In the genomic region with DNA sequence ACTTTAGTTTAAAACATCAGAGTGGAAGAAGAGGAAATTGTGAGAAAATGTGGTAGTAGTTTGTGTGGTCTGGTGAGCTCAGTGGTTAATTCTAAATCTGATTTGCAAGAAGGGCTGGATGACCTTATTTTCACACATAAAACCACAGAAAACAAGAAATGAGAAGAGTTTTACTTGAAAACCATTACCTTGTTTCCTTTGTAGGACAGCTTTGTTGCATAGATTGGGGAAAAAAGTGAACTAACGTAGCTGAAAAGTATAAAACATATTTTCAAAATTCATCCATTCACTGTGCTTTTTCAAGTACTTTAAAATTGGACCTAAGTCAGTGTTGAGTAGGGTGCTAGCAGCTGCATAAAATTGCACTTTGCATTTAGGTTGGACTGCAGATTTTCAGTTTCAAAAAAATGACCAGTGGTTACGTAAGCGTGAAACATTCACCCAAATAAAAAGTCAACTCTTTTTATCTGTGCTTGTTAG, we compare ENCODE assay signal across 9 cellular contexts.
DNase-seq lines count a peak whose midpoint lies in the region; ATAC-seq and TF ChIP-seq lines count a peak whose summit lies in the region.
"Had no signal": no experiment of that assay in that cellular context is flagged by ENCODE, and none has a peak within 500 bp of the region (broad histone marks: within the 10 kb centered on the region; RNA-seq: fewer than 3 reads in every experiment).

No MANE protein-coding gene starts in this region.

- intact Hi-C loops in psoas muscle (cut with DNase I), result no loop called here

- no peak for TF ChIP-seq POLR2A in tibial nerve (IDR thresholded peaks at IDR 0.05)

- WGBS in psoas muscle, 3 donors, result 82 to 91% (median 86%) methylated on average over 3 of the region's 3 CpGs
- 74 to 76% methylated on average over 3 of the region's 3 CpGs for WGBS in tibial nerve, 2 donors

- H3K4me3 ChIP-seq in psoas muscle (no peak overlapping the region), tibial nerve (no peak overlapping the region)
- H3K4me3 ChIP-seq: colonic mucosa had no signal

- TF ChIP-seq EP300 in tibial nerve (IDR thresholded peaks at IDR 0.05), result no peak

- H3K27me3 ChIP-seq in psoas muscle (ENCODE audit: insufficient read depth in 3 of 3, low read length in 2 of 3) (no peaks in the 10 kb centered on the region), tibial nerve (no peaks in the 10 kb centered on the region)
- H3K27me3 ChIP-seq: colonic mucosa had no signal

- H3K9me3 ChIP-seq in psoas muscle (no peaks in the 10 kb centered on the region), tibial nerve (no peaks in the 10 kb centered on the region)
- H3K9me3 ChIP-seq: colonic mucosa had no signal

- H3K4me1 ChIP-seq in psoas muscle (no peaks in the 10 kb centered on the region), tibial nerve (peaks cover 0 to 33% (median 2%) of the 10 kb centered on the region in 4 donors)
- H3K4me1 ChIP-seq: colonic mucosa had no signal

- TF ChIP-seq CTCF in psoas muscle (IDR thresholded peaks at IDR 0.05) (no peak), tibial nerve (IDR thresholded peaks at IDR 0.05) (no peak)

- peaks cover 2 to 58% of the 10 kb centered on the region in 2 donors for H3K36me3 ChIP-seq in psoas muscle (ENCODE audit: insufficient read depth in 1 of 2, low read depth in 1 of 2)
- peaks cover 0 to 55% (median 0%) of the 10 kb centered on the region in 3 donors for H3K36me3 ChIP-seq in tibial nerve
- H3K36me3 ChIP-seq: colonic mucosa had no signal

- DNase-seq in left lobe of liver (ENCODE audit: low spot score) (no peak), nucleus accumbens (lab: John Stamatoyannopoulos, UW) (no peak), psoas muscle (no peak), NCI-H446 treated with DMSO at 0.1 percent for 48 hours (lab: John Stamatoyannopoulos, UW) (no peak), tibial nerve (ENCODE audit: low spot score in 2 of 2) (no peak)
- DNase-seq: colonic mucosa had no signal

- ATAC-seq in GM18511 (IDR thresholded peaks at IDR 0.05; ENCODE audit: unreplicated experiment) (peak; percentile 95), GM21526 (IDR thresholded peaks at IDR 0.05; ENCODE audit: low FRiP score, unreplicated experiment) (peak; percentile 96), HG03469 (IDR thresholded peaks at IDR 0.05; ENCODE audit: unreplicated experiment) (peak; percentile 86), left lobe of liver (peak; percentile 78), psoas muscle (no peak)

- H3K27ac ChIP-seq in psoas muscle (no peak overlapping the region), tibial nerve (no peak overlapping the region)
- H3K27ac ChIP-seq: colonic mucosa had no signal

Comparison
In these comparisons a context has a peak if more than half of its experiments do, and no peak if none do; other contexts are left out.
1. ATAC-seq: peak in GM18511 (single experiment), GM21526 (single experiment), HG03469 (single experiment) and left lobe of liver (single experiment); none in psoas muscle (0 of 4).